19 cellular contexts compared by ENCODE assay signal in the genomic region with DNA sequence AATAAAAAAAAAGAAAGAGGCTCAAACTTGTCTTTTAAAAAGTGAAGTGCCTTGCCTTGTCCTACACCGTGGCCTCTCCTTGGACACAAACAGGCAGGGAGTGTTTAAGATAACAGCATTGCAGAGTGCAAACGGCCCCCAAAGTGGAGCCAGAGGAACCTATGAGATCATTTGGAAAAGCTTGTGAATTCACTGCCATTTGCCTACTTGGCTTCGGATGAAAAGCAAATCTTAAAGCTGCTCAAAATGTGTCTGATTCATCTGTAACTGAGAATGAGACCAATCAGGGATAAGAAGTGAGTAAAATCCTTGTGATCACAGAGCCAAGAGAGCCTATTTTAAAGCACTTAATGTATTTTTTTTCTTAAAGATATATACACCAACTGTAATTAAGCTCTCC.
DNase-seq lines count a peak whose midpoint lies in the region; ATAC-seq and TF ChIP-seq lines count a peak whose summit lies in the region.
"Had no signal": no experiment of that assay in that cellular context is flagged by ENCODE, and none has a peak within 500 bp of the region (broad histone marks: within the 10 kb centered on the region; RNA-seq: fewer than 3 reads in every experiment).

No MANE protein-coding gene starts in this region.

- TF ChIP-seq CTCF in astrocyte of the spinal cord (IDR thresholded peaks at IDR 0.05; ENCODE audit: low read depth, low read length) = no peak

- DNase-seq in DMS 273 (lab: John Stamatoyannopoulos, UW; ENCODE audit: unreplicated experiment) (peak; percentile 10), DMS 273 treated with DMSO at 0.1 percent for 48 hours (lab: John Stamatoyannopoulos, UW) (no peak), astrocyte of the spinal cord (ENCODE audit: low read depth, low spot score) (peak; percentile 78), foreskin melanocyte (peak; percentile 56), stromal cell of bone marrow (ENCODE audit: low read depth) (peak; percentile 68), HUDEP-2 (lab: John Stamatoyannopoulos, UW; ENCODE audit: unreplicated experiment in 76 of 76) (no peak), GDM1 (lab: John Stamatoyannopoulos, UW) (no peak)
- DNase-seq: activated CD8-positive, alpha-beta memory T cell treated with anti-CD3 and anti-CD28 coated beads, Interleukin-2, amount 10 ng/mL, durations not matched to agents 7 days and 5 days; activated gamma-delta T cell; erythroblast; mucosa of descending colon; NCI-H1048; NCI-H2171 treated with DMSO at 0.1 percent for 48 hours; NK-92 treated with Interleukin-12 subunit alpha and Interleukin-12 subunit beta, amount 100 ng/mL, for 24 hours; nucleus accumbens; SHP77; trophoblast cell had no signal

- H3K4me3 ChIP-seq in astrocyte of the spinal cord (ENCODE audit: low read depth, low read length) = no peak overlapping the region
- H3K4me3 ChIP-seq: mucosa of descending colon had no signal

- ATAC-seq in HG02678 (IDR thresholded peaks at IDR 0.05; ENCODE audit: unreplicated experiment) = no peak
- ATAC-seq: activated CD8-positive, alpha-beta memory T cell treated with anti-CD3 and anti-CD28 coated beads, Interleukin-2, amount 10 ng/mL, durations not matched to agents 7 days and 5 days; mucosa of descending colon; stimulated activated memory B cell treated with anti-CD40 and anti-IgM and Interleukin-4, amounts not matched to agents 10 μg/mL and 1 μg/mL and 100 μg/mL, for 72 hours had no signal

- in situ Hi-C loops in astrocyte of the spinal cord (cut with HindIII; ENCODE audit: low sequenced_read_pairs) = no loop called here

Comparison
In these comparisons a context has a peak if more than half of its experiments do, and no peak if none do; other contexts are left out.
1. DNase-seq: peak in DMS 273 (single experiment), astrocyte of the spinal cord (single experiment), foreskin melanocyte (single experiment) and stromal cell of bone marrow (single experiment); none in DMS 273 treated with DMSO at 0.1 percent for 48 hours (single experiment), HUDEP-2 (0 of 76) and GDM1 (single experiment).